Comparison of ENCODE assay signal across 8 cellular contexts in genomic region chr10:61001731-61002122, GRCh38. TPM values are rescaled to one million over a fixed set of nuclear protein-coding genes. Genes with fewer than 3 reads are reported as not detected.
DNase-seq lines count a peak whose midpoint lies in the region; ATAC-seq and TF ChIP-seq lines count a peak whose summit lies in the region.
"Had no signal": no experiment of that assay in that cellular context is flagged by ENCODE, and none has a peak within 500 bp of the region (broad histone marks: within the 10 kb centered on the region; RNA-seq: fewer than 3 reads in every experiment).

No MANE protein-coding gene starts in this region.

- intact Hi-C loops in ascending aorta (cut with DNase I) = no loop called here

- ATAC-seq in stimulated activated naive B cell treated with anti-CD40 and anti-IgM and Interleukin-4, amounts not matched to agents 10 μg/mL and 1 μg/mL and 100 μg/mL, for 72 hours (replicated peaks) = no peak
- no peak for ATAC-seq in GM21737 (IDR thresholded peaks at IDR 0.05; ENCODE audit: unreplicated experiment)
- ATAC-seq in GM18517 (IDR thresholded peaks at IDR 0.05; ENCODE audit: unreplicated experiment) = no peak

- H3K4me3 ChIP-seq in HUES64 (ENCODE audit: low read length) (peak overlapping the region; percentile 72), ascending aorta (peak overlapping the region; percentile 60 to 64), kidney epithelial cell (ENCODE audit: low read depth, low read length) (peak overlapping the region; percentile 72)

- H3K9me3 ChIP-seq in HUES64 (ENCODE audit: insufficient read depth, low read depth, low read length) (no peaks in the 10 kb centered on the region), ascending aorta (no peaks in the 10 kb centered on the region)

- WGBS in HUES64 = 16% methylated on average over 18 of the region's 18 CpGs

- no peak overlapping the region for H3K27ac ChIP-seq in HUES64 (ENCODE audit: low read depth, low read length)
- no peak overlapping the region for H3K27ac ChIP-seq in ascending aorta

- H3K27me3 ChIP-seq in HUES64 (ENCODE audit: insufficient read depth, low read length) (peaks cover 38% of the 10 kb centered on the region), ascending aorta (no peaks in the 10 kb centered on the region), kidney epithelial cell (ENCODE audit: control insufficient read depth, insufficient read depth, low read length) (no peaks in the 10 kb centered on the region)

- no peak overlapping the region for H3K27ac Mint-ChIP-seq in stimulated activated naive B cell treated with anti-CD40 and anti-IgM and Interleukin-4, amounts not matched to agents 10 μg/mL and 1 μg/mL and 100 μg/mL, for 72 hours

- no peaks in the 10 kb centered on the region for H3K36me3 Mint-ChIP-seq in stimulated activated naive B cell treated with anti-CD40 and anti-IgM and Interleukin-4, amounts not matched to agents 10 μg/mL and 1 μg/mL and 100 μg/mL, for 72 hours

- TF ChIP-seq CTCF in ascending aorta (IDR thresholded peaks at IDR 0.05) (no peak), kidney epithelial cell (IDR thresholded peaks at IDR 0.05; ENCODE audit: insufficient read depth, low read length, poor library complexity, severe bottlenecking) (no peak)

- 0 out of 2 replicates have a peak overlapping the region, but pooled peaks have one; percentile 52 for H3K9ac ChIP-seq in HUES64 (ENCODE audit: low read depth, low read length)

- H3K4me1 Mint-ChIP-seq in stimulated activated naive B cell treated with anti-CD40 and anti-IgM and Interleukin-4, amounts not matched to agents 10 μg/mL and 1 μg/mL and 100 μg/mL, for 72 hours = peaks cover 2 to 5% of the 10 kb centered on the region in 2 donors

- DNase-seq in ascending aorta (ENCODE audit: low spot score in 2 of 2) (no peak), kidney epithelial cell (ENCODE audit: low read depth) (no peak)
- no peak for DNase-seq in stimulated activated naive B cell treated with anti-CD40 and anti-IgM and Interleukin-4, amounts not matched to agents 10 μg/mL and 1 μg/mL and 100 μg/mL, for 72 hours
- DNase-seq in stimulated activated CD8-positive, alpha-beta memory T cell treated with anti-CD3 and anti-CD28 coated beads, Interleukin-4, amount 100 ng/mL, for 48 hours = no peak
- DNase-seq: NCI-H446 treated with DMSO at 0.1 percent for 48 hours had no signal

- peak overlapping the region; percentile 29 to 39 for H3K4me3 Mint-ChIP-seq in stimulated activated naive B cell treated with anti-CD40 and anti-IgM and Interleukin-4, amounts not matched to agents 10 μg/mL and 1 μg/mL and 100 μg/mL, for 72 hours

- peaks cover 55 to 70% of the 10 kb centered on the region in 2 donors for H3K27me3 Mint-ChIP-seq in stimulated activated naive B cell treated with anti-CD40 and anti-IgM and Interleukin-4, amounts not matched to agents 10 μg/mL and 1 μg/mL and 100 μg/mL, for 72 hours

- H3K36me3 ChIP-seq in HUES64 (ENCODE audit: insufficient read depth, low read length) (no peaks in the 10 kb centered on the region), ascending aorta (no peaks in the 10 kb centered on the region), kidney epithelial cell (ENCODE audit: control insufficient read depth, insufficient read depth, low read length) (no peaks in the 10 kb centered on the region)

- peaks cover 0 to 7% of the 10 kb centered on the region in 2 donors for H3K9me3 Mint-ChIP-seq in stimulated activated naive B cell treated with anti-CD40 and anti-IgM and Interleukin-4, amounts not matched to agents 10 μg/mL and 1 μg/mL and 100 μg/mL, for 72 hours

- H3K4me1 ChIP-seq in HUES64 (ENCODE audit: insufficient read depth, low read length) (no peaks in the 10 kb centered on the region), ascending aorta (peaks cover 0 to 2% of the 10 kb centered on the region in 2 donors)

RNA-seq across cellular contexts. Expression of gene RHOBTB1, which starts 57.7 kb away (rescaled TPM):
- 7.9 TPM for polyA plus RNA-seq in HUES64 (2013, experiment 1 of 2)
- 8.5 TPM for polyA plus RNA-seq in HUES64 (2013, experiment 2 of 2)
- total RNA-seq in ascending aorta (13.6 TPM), kidney epithelial cell (21.3 and 22.2 TPM in 2 replicates)
